1 cellular context compared by ENCODE assay signal in the genomic region with DNA sequence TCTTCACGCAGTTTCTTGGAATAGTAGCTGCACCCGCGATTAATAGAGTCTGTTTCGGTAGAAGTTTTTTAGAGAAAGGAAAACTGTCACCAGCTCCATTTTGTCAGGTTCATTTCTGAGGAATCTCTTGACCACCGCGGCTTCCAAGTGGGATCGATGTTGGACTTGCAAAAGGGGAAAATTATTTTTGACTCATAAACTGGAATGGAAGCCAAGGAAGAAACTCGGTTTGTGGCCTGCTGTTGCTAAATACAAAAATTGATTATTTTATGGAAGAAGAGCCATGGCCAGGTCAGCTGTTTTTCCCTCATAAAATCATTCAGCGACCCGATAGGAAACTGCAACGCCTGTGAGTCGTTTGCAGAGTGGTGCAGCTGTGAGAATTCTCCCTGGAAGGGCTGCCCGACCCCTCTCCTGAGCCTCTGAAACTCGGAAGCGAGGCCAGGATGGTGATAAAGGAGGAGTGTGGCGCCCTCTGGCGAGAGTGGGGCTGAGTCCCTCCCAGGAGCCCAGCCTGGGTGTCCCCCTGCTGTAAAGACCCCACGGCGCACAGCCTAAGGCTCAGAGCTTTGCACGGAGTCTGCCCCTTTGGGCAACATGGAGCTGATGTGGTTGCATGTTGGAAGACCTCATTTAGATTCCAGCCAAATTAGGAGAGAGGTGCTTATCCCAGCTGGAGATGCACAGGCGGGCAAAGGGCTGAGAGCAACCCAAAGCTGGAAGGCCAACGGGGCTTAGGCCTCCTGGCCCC.
TF ChIP-seq lines count a peak whose summit lies in the region.

No MANE protein-coding gene starts in this region.

TF ChIP-seq in HepG2, 621 proteins besides CTCF, POLR2A, EP300 and RAD21 (continued from another document and continues in another):
- TF ChIP-seq, protein P1, sequence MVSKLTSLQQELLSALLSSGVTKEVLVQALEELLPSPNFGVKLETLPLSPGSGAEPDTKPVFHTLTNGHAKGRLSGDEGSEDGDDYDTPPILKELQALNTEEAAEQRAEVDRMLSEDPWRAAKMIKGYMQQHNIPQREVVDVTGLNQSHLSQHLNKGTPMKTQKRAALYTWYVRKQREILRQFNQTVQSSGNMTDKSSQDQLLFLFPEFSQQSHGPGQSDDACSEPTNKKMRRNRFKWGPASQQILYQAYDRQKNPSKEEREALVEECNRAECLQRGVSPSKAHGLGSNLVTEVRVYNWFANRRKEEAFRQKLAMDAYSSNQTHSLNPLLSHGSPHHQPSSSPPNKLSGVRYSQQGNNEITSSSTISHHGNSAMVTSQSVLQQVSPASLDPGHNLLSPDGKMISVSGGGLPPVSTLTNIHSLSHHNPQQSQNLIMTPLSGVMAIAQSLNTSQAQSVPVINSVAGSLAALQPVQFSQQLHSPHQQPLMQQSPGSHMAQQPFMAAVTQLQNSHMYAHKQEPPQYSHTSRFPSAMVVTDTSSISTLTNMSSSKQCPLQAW (CRISPR knock-in tag; IDR thresholded peaks at IDR 0.05), result peak; percentile 57; the same call in 1 of the 2 replicates
- 0 out of 2 replicates have a peak, but pooled peaks have one; percentile 37 for TF ChIP-seq ZBTB42 (CRISPR knock-in tag; IDR thresholded peaks at IDR 0.05)
- TF ChIP-seq ZSCAN31 (CRISPR knock-in tag; IDR thresholded peaks at IDR 0.05; ENCODE audit: low read depth), result 0 out of 2 replicates have a peak, but pooled peaks have one; percentile 40
- peak; percentile 34; the same call in 1 of the 2 replicates for TF ChIP-seq NCOA2 (CRISPR knock-in tag; IDR thresholded peaks at IDR 0.05)
- 0 out of 2 replicates have a peak, but pooled peaks have one; percentile 53 for TF ChIP-seq ZNF205 (CRISPR knock-in tag; IDR thresholded peaks at IDR 0.05)
- TF ChIP-seq ZNF768 (CRISPR knock-in tag; IDR thresholded peaks at IDR 0.05), result peak; percentile 64; the same call in 1 of the 2 replicates
- no peak for TF ChIP-seq XBP1 (CRISPR knock-in tag; IDR thresholded peaks at IDR 0.05)
- peak; percentile 35; the same call in 1 of the 2 replicates for TF ChIP-seq ATF2 (CRISPR knock-in tag; IDR thresholded peaks at IDR 0.05)
- 0 out of 2 replicates have a peak, but pooled peaks have one; percentile 50 for TF ChIP-seq ZNF546 (CRISPR knock-in tag; conservative IDR thresholded peaks at IDR 0.05)
- TF ChIP-seq ZIK1 (CRISPR knock-in tag; IDR thresholded peaks at IDR 0.05; ENCODE audit: borderline replicate concordance, low read depth), result no peak
- TF ChIP-seq TCF7L2 (IDR thresholded peaks at IDR 0.05; ENCODE audit: low read depth, low read length), result no peak
- TF ChIP-seq HMGXB4 (CRISPR knock-in tag; IDR thresholded peaks at IDR 0.05; ENCODE audit: borderline replicate concordance in 1 of 2, low read depth in 1 of 2), result peak in 1 of 2 experiments; percentile 71; a peak in 1 of 4 replicates
- TF ChIP-seq HMG20B (CRISPR knock-in tag; conservative IDR thresholded peaks at IDR 0.05), result 0 out of 2 replicates have a peak, but pooled peaks have one; percentile 24
- TF ChIP-seq MED1 (CRISPR knock-in tag; IDR thresholded peaks at IDR 0.05), result 0 out of 2 replicates have a peak, but pooled peaks have one; percentile 24
- TF ChIP-seq TBX3 (IDR thresholded peaks at IDR 0.05; ENCODE audit: borderline replicate concordance), result no peak
- TF ChIP-seq KAT8 (CRISPR knock-in tag; IDR thresholded peaks at IDR 0.05), result 0 out of 2 replicates have a peak, but pooled peaks have one; percentile 24
- TF ChIP-seq RELA (CRISPR knock-in tag; IDR thresholded peaks at IDR 0.05), result 0 out of 2 replicates have a peak, but pooled peaks have one; percentile 41
- no peak for TF ChIP-seq MAZ (IDR thresholded peaks at IDR 0.05; ENCODE audit: borderline replicate concordance, low read depth, low read length)
- TF ChIP-seq MAZ (CRISPR knock-in tag; IDR thresholded peaks at IDR 0.05; ENCODE audit: low read depth), result peak; percentile 48; the same call in 1 of the 2 replicates
- TF ChIP-seq RARA (CRISPR knock-in tag; IDR thresholded peaks at IDR 0.05), result 0 out of 2 replicates have a peak, but pooled peaks have one; percentile 16
- TF ChIP-seq RORA (CRISPR knock-in tag; IDR thresholded peaks at IDR 0.05), result no peak
- TF ChIP-seq, protein P2, sequence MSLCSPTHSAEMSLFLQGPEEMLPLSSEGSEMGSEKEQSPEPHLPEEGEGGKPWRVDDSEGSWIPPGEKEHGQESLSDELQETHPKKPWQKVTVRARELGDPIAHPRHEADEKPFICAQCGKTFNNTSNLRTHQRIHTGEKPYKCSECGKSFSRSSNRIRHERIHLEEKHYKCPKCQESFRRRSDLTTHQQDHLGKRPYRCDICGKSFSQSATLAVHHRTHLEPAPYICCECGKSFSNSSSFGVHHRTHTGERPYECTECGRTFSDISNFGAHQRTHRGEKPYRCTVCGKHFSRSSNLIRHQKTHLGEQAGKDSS (CRISPR knock-in tag; IDR thresholded peaks at IDR 0.05; ENCODE audit: borderline replicate concordance, low read depth), result no peak
- 0 out of 2 replicates have a peak, but pooled peaks have one; percentile 34 for TF ChIP-seq ZNF614 (CRISPR knock-in tag; IDR thresholded peaks at IDR 0.05; ENCODE audit: borderline replicate concordance)
- TF ChIP-seq ZNF800 (CRISPR knock-in tag; IDR thresholded peaks at IDR 0.05), result 0 out of 2 replicates have a peak, but pooled peaks have one; percentile 26
- no peak for TF ChIP-seq HNF1A (IDR thresholded peaks at IDR 0.05; ENCODE audit: low read depth)
- TF ChIP-seq HNF1A (CRISPR knock-in tag; IDR thresholded peaks at IDR 0.05; ENCODE audit: borderline replicate concordance), result no peak
- TF ChIP-seq GZF1 (CRISPR knock-in tag; IDR thresholded peaks at IDR 0.05), result no peak
- peak; percentile 38 for TF ChIP-seq FOSL2 (CRISPR knock-in tag; IDR thresholded peaks at IDR 0.05)
- TF ChIP-seq, protein P3, sequence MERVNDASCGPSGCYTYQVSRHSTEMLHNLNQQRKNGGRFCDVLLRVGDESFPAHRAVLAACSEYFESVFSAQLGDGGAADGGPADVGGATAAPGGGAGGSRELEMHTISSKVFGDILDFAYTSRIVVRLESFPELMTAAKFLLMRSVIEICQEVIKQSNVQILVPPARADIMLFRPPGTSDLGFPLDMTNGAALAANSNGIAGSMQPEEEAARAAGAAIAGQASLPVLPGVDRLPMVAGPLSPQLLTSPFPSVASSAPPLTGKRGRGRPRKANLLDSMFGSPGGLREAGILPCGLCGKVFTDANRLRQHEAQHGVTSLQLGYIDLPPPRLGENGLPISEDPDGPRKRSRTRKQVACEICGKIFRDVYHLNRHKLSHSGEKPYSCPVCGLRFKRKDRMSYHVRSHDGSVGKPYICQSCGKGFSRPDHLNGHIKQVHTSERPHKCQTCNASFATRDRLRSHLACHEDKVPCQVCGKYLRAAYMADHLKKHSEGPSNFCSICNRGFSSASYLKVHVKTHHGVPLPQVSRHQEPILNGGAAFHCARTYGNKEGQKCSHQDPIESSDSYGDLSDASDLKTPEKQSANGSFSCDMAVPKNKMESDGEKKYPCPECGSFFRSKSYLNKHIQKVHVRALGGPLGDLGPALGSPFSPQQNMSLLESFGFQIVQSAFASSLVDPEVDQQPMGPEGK (CRISPR knock-in tag; IDR thresholded peaks at IDR 0.05), result peak; percentile 56; the same call in 1 of the 2 replicates
- 0 out of 2 replicates have a peak, but pooled peaks have one; percentile 36 for TF ChIP-seq SRY (CRISPR knock-in tag; IDR thresholded peaks at IDR 0.05)
- TF ChIP-seq ELF3 (CRISPR knock-in tag; IDR thresholded peaks at IDR 0.05), result peak; percentile 56; the same call in 1 of the 2 replicates
- TF ChIP-seq ZNF331 (CRISPR knock-in tag; IDR thresholded peaks at IDR 0.05), result peak; percentile 39; the same call in 1 of the 2 replicates
- no peak for TF ChIP-seq POLR2G (IDR thresholded peaks at IDR 0.05; ENCODE audit: low read depth, low read length)
- TF ChIP-seq ZNF790 (CRISPR knock-in tag; IDR thresholded peaks at IDR 0.05; ENCODE audit: borderline replicate concordance), result 0 out of 2 replicates have a peak, but pooled peaks have one; percentile 35
- TF ChIP-seq ZNF580 (CRISPR knock-in tag; IDR thresholded peaks at IDR 0.05; ENCODE audit: borderline replicate concordance, low read depth), result peak; percentile 53; the same call in 1 of the 2 replicates
- TF ChIP-seq POGK (CRISPR knock-in tag; conservative IDR thresholded peaks at IDR 0.05), result no peak
- peak; percentile 57; the same call in 1 of the 2 replicates for TF ChIP-seq ZNF224 (CRISPR knock-in tag; IDR thresholded peaks at IDR 0.05)
- TF ChIP-seq NR2F6 (IDR thresholded peaks at IDR 0.05), result no peak
- TF ChIP-seq NR2F6 (CRISPR knock-in tag; IDR thresholded peaks at IDR 0.05), result no peak
- TF ChIP-seq MYC (CRISPR knock-in tag; IDR thresholded peaks at IDR 0.05; ENCODE audit: borderline replicate concordance), result 0 out of 2 replicates have a peak, but pooled peaks have one; percentile 37
